Comparison of ENCODE assay signal across 8 cellular contexts in genomic region chr3:63862804-63863149, GRCh38. TPM values are rescaled to one million over a fixed set of nuclear protein-coding genes. Genes with fewer than 3 reads are reported as not detected.
DNase-seq lines count a peak whose midpoint lies in the region; ATAC-seq and TF ChIP-seq lines count a peak whose summit lies in the region.

No MANE protein-coding gene starts in this region.

- no peaks in the 10 kb centered on the region for H3K27me3 ChIP-seq in esophagus muscularis mucosa
- no peaks in the 10 kb centered on the region for H3K27me3 ChIP-seq in prostate gland (replicated peaks; ENCODE audit: insufficient read depth)

- TF ChIP-seq POLR2A in esophagus muscularis mucosa (IDR thresholded peaks at IDR 0.05; ENCODE audit: low read depth): no peak
- TF ChIP-seq POLR2A in prostate gland (IDR thresholded peaks at IDR 0.05): no peak

- DNase-seq in activated naive CD4-positive, alpha-beta T cell treated with anti-CD3 and anti-CD28 coated beads, Interleukin-2, amount 10 ng/mL, durations not matched to agents 7 days and 5 days: no peak
- no peak for DNase-seq in activated naive CD4-positive, alpha-beta T cell (lab: John Stamatoyannopoulos, UW)
- DNase-seq in OCI-M1 (lab: John Stamatoyannopoulos, UW) (peak; percentile 66), esophagus muscularis mucosa (ENCODE audit: extremely low spot score) (no peak), prostate gland (ENCODE audit: low spot score) (no peak), NCI-H1048 (lab: John Stamatoyannopoulos, UW) (no peak)

- peak overlapping the region; percentile 86 to 92 (median 89) for H3K27ac ChIP-seq in esophagus muscularis mucosa (replicated peaks in 1 of 4)
- H3K27ac ChIP-seq in prostate gland: peak overlapping the region; percentile 86 to 89

- peak overlapping the region; percentile 70 for H3K4me3 Mint-ChIP-seq in activated naive CD4-positive, alpha-beta T cell treated with anti-CD3 and anti-CD28 coated beads, Interleukin-2, amount 10 ng/mL, durations not matched to agents 7 days and 5 days

- no peak for TF ChIP-seq EP300 in esophagus muscularis mucosa (IDR thresholded peaks at IDR 0.05)

- peaks cover 51% of the 10 kb centered on the region for H3K4me1 Mint-ChIP-seq in activated naive CD4-positive, alpha-beta T cell treated with anti-CD3 and anti-CD28 coated beads, Interleukin-2, amount 10 ng/mL, durations not matched to agents 7 days and 5 days

- H3K4me1 ChIP-seq in esophagus muscularis mucosa: peaks cover 9 to 47% (median 33%) of the 10 kb centered on the region in 4 donors
- no peaks in the 10 kb centered on the region for H3K4me1 ChIP-seq in prostate gland (replicated peaks)

- H3K36me3 Mint-ChIP-seq in activated naive CD4-positive, alpha-beta T cell treated with anti-CD3 and anti-CD28 coated beads, Interleukin-2, amount 10 ng/mL, durations not matched to agents 7 days and 5 days: peaks cover 22% of the 10 kb centered on the region

- no peaks in the 10 kb centered on the region for H3K9me3 Mint-ChIP-seq in activated naive CD4-positive, alpha-beta T cell treated with anti-CD3 and anti-CD28 coated beads, Interleukin-2, amount 10 ng/mL, durations not matched to agents 7 days and 5 days

- H3K36me3 ChIP-seq in esophagus muscularis mucosa (no peaks in the 10 kb centered on the region), prostate gland (no peaks in the 10 kb centered on the region)

- 22% methylated on average over 5 of the region's 5 CpGs for WGBS in esophagus muscularis mucosa
- 18% methylated on average over 5 of the region's 5 CpGs for WGBS in prostate gland

- H3K27me3 Mint-ChIP-seq in activated naive CD4-positive, alpha-beta T cell treated with anti-CD3 and anti-CD28 coated beads, Interleukin-2, amount 10 ng/mL, durations not matched to agents 7 days and 5 days: no peaks in the 10 kb centered on the region

- H3K27ac Mint-ChIP-seq in activated naive CD4-positive, alpha-beta T cell treated with anti-CD3 and anti-CD28 coated beads, Interleukin-2, amount 10 ng/mL, durations not matched to agents 7 days and 5 days: peak overlapping the region; percentile 93

- H3K9me3 ChIP-seq in esophagus muscularis mucosa (no peaks in the 10 kb centered on the region), prostate gland (no peaks in the 10 kb centered on the region)

- intact Hi-C loops in esophagus muscularis mucosa (cut with DNase I): loop anchor here (5.0 to 10.0 kb wide), 2 partner anchors 50 to 132 kb away; partner anchors contain the start of gene SCAANT1
- intact Hi-C loops in prostate gland (cut with DNase I): no loop called here

- CTCF ChIA-PET in activated naive CD4-positive, alpha-beta T cell treated with anti-CD3 and anti-CD28 coated beads, Interleukin-2, amount 10 ng/mL, durations not matched to agents 7 days and 5 days (lab: Charles Lee): no interaction called here

- ATAC-seq in HG02938 (IDR thresholded peaks at IDR 0.05; ENCODE audit: unreplicated experiment): no peak
- no peak for ATAC-seq in GM21717 (IDR thresholded peaks at IDR 0.05; ENCODE audit: unreplicated experiment)

- TF ChIP-seq CTCF in esophagus muscularis mucosa (IDR thresholded peaks at IDR 0.05) (no peak), prostate gland (IDR thresholded peaks at IDR 0.05) (no peak)

- H3K4me3 ChIP-seq in esophagus muscularis mucosa: peak overlapping the region; percentile 81 to 100 (median 98)
- peak overlapping the region; percentile 92 to 98 for H3K4me3 ChIP-seq in prostate gland

RNA-seq across cellular contexts. Expression of gene THOC7, which starts 0.8 kb away (rescaled TPM):
- total RNA-seq in esophagus muscularis mucosa (100 to 1,000 TPM in 1 of 4 donors, 10 to 100 TPM in 3; 66.0 to 102 (median 78.8) TPM), prostate gland (10 to 100 TPM; 24.4 to 55.9 TPM)

RNA-seq across cellular contexts. Expression of gene ATXN7, which starts 0.9 kb away (rescaled TPM):
- total RNA-seq in esophagus muscularis mucosa (10 to 100 TPM; 20.9 to 28.2 (median 22.6) TPM), prostate gland (10 to 100 TPM; 18.0 to 30.8 TPM)

RNA-seq across cellular contexts. Expression of gene C3orf49, which starts 43.7 kb away (rescaled TPM):
- total RNA-seq in esophagus muscularis mucosa (not detected), prostate gland (not detected)

RNA-seq across cellular contexts. Expression of gene SCAANT1, which starts 49.4 kb away (rescaled TPM):
- not detected for total RNA-seq in esophagus muscularis mucosa
- not detected for total RNA-seq in prostate gland
